Comparison of ENCODE assay signal across 12 cellular contexts in genomic region chr9:121354141-121354540, GRCh38. TPM values are rescaled to one million over a fixed set of nuclear protein-coding genes. Genes with fewer than 3 reads are reported as not detected.
DNase-seq lines count a peak whose midpoint lies in the region; ATAC-seq, FAIRE-seq and TF ChIP-seq lines count a peak whose summit lies in the region.
"Had no signal": no experiment of that assay in that cellular context is flagged by ENCODE, and none has a peak within 500 bp of the region (broad histone marks: within the 10 kb centered on the region; RNA-seq: fewer than 3 reads in every experiment).

No MANE protein-coding gene starts in this region.

- H3K27me3 ChIP-seq in CD8-positive, alpha-beta memory T cell (ENCODE audit: insufficient read depth, low read length, poor library complexity, severe bottlenecking) = no peaks in the 10 kb centered on the region
- H3K27me3 ChIP-seq in HL-60 (ENCODE audit: insufficient read depth, poor library complexity, severe bottlenecking) = no peaks in the 10 kb centered on the region
- H3K27me3 ChIP-seq in endothelial cell of umbilical vein (ENCODE audit: control insufficient read depth in 2 of 2, insufficient read depth in 2 of 2, low read length in 2 of 2) = no peaks in the 10 kb centered on the region
- H3K27me3 ChIP-seq in neutrophil = no peaks in the 10 kb centered on the region

- POLR2A ChIA-PET in CD8-positive, alpha-beta memory T cell (lab: Charles Lee) = interaction anchor here (1.0 to 1.6 kb wide), 5 partner anchors 13 to 19 kb away, joined by 4 to 16 read pairs (median 5); no protein-coding TSS in a partner anchor
- POLR2A ChIA-PET in endothelial cell of umbilical vein (lab: Charles Lee) = interaction anchor here (0.6 to 2.5 kb wide), 4 partner anchors 10 to 22 kb away, joined by 3 to 11 read pairs (median 4); no protein-coding TSS in a partner anchor

- BruUV-seq in endothelial cell of umbilical vein (replicated peaks; lab: Mats Ljungman, UMichigan) = no TSS peak

- no peaks in the 10 kb centered on the region for H3K9me1 ChIP-seq in endothelial cell of umbilical vein (replicated peaks; ENCODE audit: control insufficient read depth, extremely low read depth, insufficient read depth, low read length)

- peak overlapping the region; percentile 27 for H3K27ac ChIP-seq in CD8-positive, alpha-beta memory T cell (ENCODE audit: low read depth, low read length)
- H3K27ac ChIP-seq in HL-60 (replicated peaks) (peak overlapping the region; percentile 75), endothelial cell of umbilical vein (ENCODE audit: insufficient read depth, low read depth, low read length) (peak overlapping the region; percentile 86), neutrophil (peak overlapping the region; percentile 77)
- H3K27ac ChIP-seq: SK-N-MC had no signal

- H3K9me3 ChIP-seq in CD8-positive, alpha-beta memory T cell (ENCODE audit: low read length) = no peaks in the 10 kb centered on the region
- H3K9me3 ChIP-seq in endothelial cell of umbilical vein (replicated peaks; ENCODE audit: control insufficient read depth, insufficient read depth, low read length) (no peaks in the 10 kb centered on the region), neutrophil (no peaks in the 10 kb centered on the region)

- CTCF ChIA-PET in CD8-positive, alpha-beta memory T cell (lab: Charles Lee) = interaction anchor here (0.5 to 3.5 kb wide), 9 partner anchors 10 to 600 kb away, joined by 3 to 27 read pairs (median 3); no protein-coding TSS in a partner anchor
- CTCF ChIA-PET in endothelial cell of umbilical vein (lab: Charles Lee) = interaction anchor here (0.7 to 4.7 kb wide), 13 partner anchors 10 to 142 kb away, joined by 3 to 34 read pairs (median 5); partner anchors contain the start of gene GSN

- H3K27me3 Mint-ChIP-seq in CD8-positive, alpha-beta memory T cell = no peaks in the 10 kb centered on the region

- peaks cover 70% of the 10 kb centered on the region for H3K4me1 ChIP-seq in CD8-positive, alpha-beta memory T cell (ENCODE audit: insufficient read depth, low read length)
- peaks cover 80% of the 10 kb centered on the region for H3K4me1 ChIP-seq in endothelial cell of umbilical vein (ENCODE audit: control insufficient read depth, extremely low read depth, insufficient read depth, low read length)
- H3K4me1 ChIP-seq in neutrophil (ENCODE audit: control insufficient read depth in 1 of 2, insufficient read depth in 1 of 2, low read depth in 1 of 2, low read length in 1 of 2) = peaks cover 96 to 97% of the 10 kb centered on the region in 2 experiments

- H3K4me1 Mint-ChIP-seq in CD8-positive, alpha-beta memory T cell = peaks cover 78 to 95% (median 89%) of the 10 kb centered on the region in 3 donors

- ATAC-seq in HG02981 (IDR thresholded peaks at IDR 0.05; ENCODE audit: unreplicated experiment) = no peak

- peak overlapping the region; percentile 45 for H3K4me2 ChIP-seq in endothelial cell of umbilical vein (ENCODE audit: insufficient read depth, low read length)

- TF ChIP-seq CTCF in HL-60 (IDR thresholded peaks at IDR 0.05; ENCODE audit: insufficient read depth, low read length) (no peak), endothelial cell of umbilical vein (IDR thresholded peaks at IDR 0.05; ENCODE audit: extremely low read depth in 1 of 2, insufficient read depth in 1 of 2, low read depth in 1 of 2, low read length in 2 of 2) (no peak), neutrophil (IDR thresholded peaks at IDR 0.05) (no peak)

- peak overlapping the region; percentile 36 to 95 (median 76) for H3K27ac Mint-ChIP-seq in CD8-positive, alpha-beta memory T cell

- peak overlapping the region; percentile 70 for H3K9ac ChIP-seq in endothelial cell of umbilical vein (replicated peaks; ENCODE audit: extremely low read depth, insufficient read depth, low read length)

- peaks cover 3 to 58% (median 26%) of the 10 kb centered on the region in 3 donors for H3K36me3 Mint-ChIP-seq in CD8-positive, alpha-beta memory T cell

- H2AFZ ChIP-seq in endothelial cell of umbilical vein (ENCODE audit: low read depth, low read length) = no peak overlapping the region

- peak; percentile 88 for FAIRE-seq in endothelial cell of umbilical vein (lab: Jason Lieb, UNC)
- FAIRE-seq: frontal cortex had no signal

- H4K20me1 ChIP-seq in endothelial cell of umbilical vein (replicated peaks; ENCODE audit: control insufficient read depth, extremely low read depth, insufficient read depth, low read length) = no peaks in the 10 kb centered on the region

- peaks cover 9% of the 10 kb centered on the region for H3K36me3 ChIP-seq in CD8-positive, alpha-beta memory T cell (ENCODE audit: insufficient read depth, low read length)
- peaks cover 3 to 14% of the 10 kb centered on the region in 2 experiments for H3K36me3 ChIP-seq in endothelial cell of umbilical vein (ENCODE audit: control insufficient read depth in 2 of 2, extremely low read depth in 1 of 2, insufficient read depth in 2 of 2, low read length in 2 of 2)
- H3K36me3 ChIP-seq in neutrophil = no peaks in the 10 kb centered on the region

- TF ChIP-seq POLR2A in endothelial cell of umbilical vein (IDR thresholded peaks at IDR 0.05; ENCODE audit: low read depth, low read length) = no peak

- no peak overlapping the region for H3K4me3 ChIP-seq in CD8-positive, alpha-beta memory T cell (ENCODE audit: low read length)
- no peak overlapping the region for H3K4me3 ChIP-seq in HL-60 (replicated peaks; ENCODE audit: insufficient read depth, low read length)
- no peak overlapping the region for H3K4me3 ChIP-seq in endothelial cell of umbilical vein (replicated peaks in 1 of 3; ENCODE audit: insufficient read depth in 1 of 3, low read depth in 1 of 3, low read length in 3 of 3)
- peak overlapping the region; percentile 53 to 60 for H3K4me3 ChIP-seq in neutrophil (ENCODE audit: low read depth in 1 of 2, low read length in 1 of 2)
- H3K4me3 ChIP-seq: SK-N-MC had no signal

- no peaks in the 10 kb centered on the region for H3K9me3 Mint-ChIP-seq in CD8-positive, alpha-beta memory T cell

- DNase-seq in CD8-positive, alpha-beta memory T cell = no peak
- DNase-seq in HL-60 (ENCODE audit: low read depth in 1 of 2, low spot score in 1 of 2) = no peak
- DNase-seq in endothelial cell of umbilical vein (ENCODE audit: low read depth, low spot score) = peak; percentile 98
- no peak for DNase-seq in SHP77 (lab: John Stamatoyannopoulos, UW)
- no peak for DNase-seq in mesenteric fat pad (ENCODE audit: low spot score)
- no peak for DNase-seq in DMS53 treated with DMSO at 0.1 percent for 48 hours (lab: John Stamatoyannopoulos, UW; ENCODE audit: unreplicated experiment)
- DNase-seq: NCI-H187, nucleus accumbens had no signal

- intact Hi-C loops in endothelial cell of umbilical vein (cut with micrococcal nuclease) = loop anchor here (1.0 kb wide), 2 partner anchors 28 to 67 kb away; no protein-coding TSS in a partner anchor

- dilution Hi-C loops in endothelial cell of umbilical vein (cut with MboI; ENCODE audit: extremely low pct_ligation_motif_present, low sequenced_read_pairs) = no loop called here

- peaks cover 31% of the 10 kb centered on the region for H3K79me2 ChIP-seq in endothelial cell of umbilical vein (ENCODE audit: control insufficient read depth, insufficient read depth, low read length)

- H3K4me3 Mint-ChIP-seq in CD8-positive, alpha-beta memory T cell = peak overlapping the region; percentile 24 to 79 (median 67)

TF ChIP-seq in endothelial cell of umbilical vein, 7 proteins besides CTCF, POLR2A, EP300 and RAD21:
- TF ChIP-seq MAX (IDR thresholded peaks at IDR 0.05; ENCODE audit: insufficient read depth, insufficient read length) = no peak
- TF ChIP-seq FOS (IDR thresholded peaks at IDR 0.05; ENCODE audit: borderline replicate concordance, insufficient read depth, low read length) = no peak
- TF ChIP-seq JUN (IDR thresholded peaks at IDR 0.05; ENCODE audit: borderline replicate concordance, insufficient read depth, insufficient read length, low read depth) = peak; percentile 50
- peak; percentile 72 for TF ChIP-seq POLR2AphosphoS5 (IDR thresholded peaks at IDR 0.05; ENCODE audit: insufficient read depth, low read depth, low read length)
- peak; percentile 93 for TF ChIP-seq GATA2 (IDR thresholded peaks at IDR 0.05; ENCODE audit: insufficient read depth, insufficient read length, low read depth, low read length)
TF ChIP-seq in endothelial cell of umbilical vein: peak in this region for 3.

RNA-seq across cellular contexts. Expression of gene STOM, which starts 15.9 kb away (rescaled TPM):
- total RNA-seq in CD8-positive, alpha-beta memory T cell = 10 to 100 TPM; 63.0 to 67.3 TPM
- 315 TPM for polyA plus RNA-seq in CD8-positive, alpha-beta memory T cell
- 138 and 170 TPM in 2 replicates for total RNA-seq in endothelial cell of umbilical vein
- 133 and 153 TPM in 2 replicates for polyA plus RNA-seq in endothelial cell of umbilical vein
- 149 and 161 TPM in 2 replicates for polyA plus RNA-seq in endothelial cell of umbilical vein (2011; cell fraction: cytosol; rRNA removed)
- polyA plus RNA-seq in endothelial cell of umbilical vein (2011; cell fraction: nucleus; rRNA removed) = 72.7 and 88.0 TPM in 2 replicates
- polyA plus RNA-seq in endothelial cell of umbilical vein (2012) = 142 and 165 TPM in 2 replicates
- polyA minus RNA-seq in endothelial cell of umbilical vein = 165 and 168 TPM in 2 replicates
- 75.4 TPM for polyA minus RNA-seq in endothelial cell of umbilical vein (2011; cell fraction: cytosol; rRNA and poly(A)+ RNA removed)
- 63.6 and 70.5 TPM in 2 replicates for polyA minus RNA-seq in endothelial cell of umbilical vein (2011; cell fraction: nucleus; rRNA and poly(A)+ RNA removed)
- total RNA-seq in mesenteric fat pad = 620 TPM

Comparison
In these comparisons a context has a peak if more than half of its experiments do, and no peak if none do; other contexts are left out.
1. H3K27ac ChIP-seq: peak in every context shown above with its lines; median percentile 86 in endothelial cell of umbilical vein; 77 in neutrophil; 75 in HL-60; 27 in CD8-positive, alpha-beta memory T cell.
2. H3K4me3 ChIP-seq: peak in neutrophil (2 of 2); none in CD8-positive, alpha-beta memory T cell (single experiment), HL-60 (single experiment) and endothelial cell of umbilical vein (0 of 3).